ENCODE assay signal across 25 cellular contexts in genomic region chr15:61764141-61764540, GRCh38.
"Had no signal": no experiment of that assay in that cellular context is flagged by ENCODE, and none has a peak within 500 bp of the region (broad histone marks: within the 10 kb centered on the region; RNA-seq: fewer than 3 reads in every experiment).

No MANE protein-coding gene starts in this region.

- H3K9me3 ChIP-seq: heart left ventricle, right atrium auricular region, stomach, tibial artery had no signal

- H3K4me3 ChIP-seq: heart left ventricle, right atrium auricular region, stomach, tibial artery had no signal

- H3K36me3 ChIP-seq: heart left ventricle, right atrium auricular region, stomach, tibial artery had no signal

- DNase-seq: activated CD4-positive, alpha-beta memory T cell treated with anti-CD3 and anti-CD28 coated beads, Interleukin-2, amount 10 ng/mL, durations not matched to agents 7 days and 5 days; activated CD4-positive, alpha-beta T cell treated with anti-CD3 and anti-CD28 coated beads for 1 hour; activated CD4-positive, alpha-beta T cell treated with anti-CD3 and anti-CD28 coated beads, Interleukin-2, amount 10 ng/mL, durations not matched to agents 7 days and 5 days; activated CD8-positive, alpha-beta memory T cell treated with anti-CD3 and anti-CD28 coated beads, Interleukin-2, amount 50 U/mL, for 48 hours; activated gamma-delta T cell treated with Interleukin-2 at 50 U/mL for 16 hours; activated naive CD4-positive, alpha-beta T cell treated with anti-CD3 and anti-CD28 coated beads, Interleukin-2, amount 50 U/mL, for 16 hours; activated T-cell treated with anti-CD3 and anti-CD28 coated beads, Interleukin-2, amount 50 U/mL, for 24 hours; amniotic stem cell; dermis blood vessel endothelial cell; effector CD4-positive, alpha-beta T cell; foreskin keratinocyte; heart left ventricle; immature natural killer cell; natural killer cell; stimulated activated CD4-positive, alpha-beta T cell treated with anti-CD3 and anti-CD28 coated beads, Interleukin-15, amount 100 ng/mL, for 24 hours; stimulated activated CD4-positive, alpha-beta T cell treated with anti-CD3 and anti-CD28 coated beads, Interleukin-2, amount 100 ng/mL, for 24 hours; stimulated activated naive B cell treated with anti-CD40 and anti-IgM and Interleukin-4, amounts not matched to agents 10 μg/mL and 1 μg/mL and 100 μg/mL, for 72 hours; stomach; T-helper 17 cell; tibial artery had no signal

- ATAC-seq: activated T-helper 17 cell treated with anti-CD3 and anti-CD28 coated beads, Interleukin-2, amount 50 U/mL, for 72 hours; foreskin keratinocyte; heart left ventricle; natural killer cell; stimulated activated naive B cell treated with anti-CD40 and anti-IgM and Interleukin-4, amounts not matched to agents 10 μg/mL and 1 μg/mL and 100 μg/mL, for 72 hours; T-helper 17 cell; WTC11 had no signal

- H3K27me3 ChIP-seq: right atrium auricular region, stomach had no signal

- FAIRE-seq: colon had no signal

- H3K27ac ChIP-seq: epithelial cell of prostate, foreskin keratinocyte, heart left ventricle, right atrium auricular region, stomach, tibial artery had no signal

- H3K4me1 ChIP-seq: foreskin keratinocyte, heart left ventricle, stomach, tibial artery had no signal
